ENCODE assay signal across 15 cellular contexts in genomic region chr5:125257057-125257970, GRCh38.
DNase-seq lines count a peak whose midpoint lies in the region; ATAC-seq and TF ChIP-seq lines count a peak whose summit lies in the region.
"Had no signal": no experiment of that assay in that cellular context is flagged by ENCODE, and none has a peak within 500 bp of the region (broad histone marks: within the 10 kb centered on the region; RNA-seq: fewer than 3 reads in every experiment).

No MANE protein-coding gene starts in this region.

- H3K4me2 ChIP-seq in neural cell (ENCODE audit: low read length): peak overlapping the region; percentile 32

- no peak overlapping the region for H2AFZ ChIP-seq in neural cell (ENCODE audit: low read depth, low read length)

- no peak for TF ChIP-seq CTCF in neural cell (IDR thresholded peaks at IDR 0.05; ENCODE audit: poor library complexity, severe bottlenecking)

- no peaks in the 10 kb centered on the region for H4K20me1 ChIP-seq in neural cell (ENCODE audit: insufficient read depth)

- DNase-seq in DMS153 (lab: John Stamatoyannopoulos, UW) (peak; percentile 29), DMS153 treated with DMSO at 0.1 percent for 48 hours (lab: John Stamatoyannopoulos, UW; ENCODE audit: unreplicated experiment) (no peak), NCI-H345 treated with DMSO at 0.1 percent for 48 hours (lab: John Stamatoyannopoulos, UW; ENCODE audit: unreplicated experiment) (peak; percentile 4)
- DNase-seq: 8988T; activated CD8-positive, alpha-beta T cell treated with anti-CD3 and anti-CD28 coated beads, Interleukin-2, amount 10 ng/mL, durations not matched to agents 7 days and 5 days; Calu3; cortex of kidney; NCI-H526; posterior cingulate gyrus; T-helper 17 cell had no signal

- peak; percentile 96 for TF ChIP-seq EP300 in neural cell (conservative IDR thresholded peaks at IDR 0.05; ENCODE audit: poor library complexity, severe bottlenecking)

- TF ChIP-seq RAD21 in neural cell (conservative IDR thresholded peaks at IDR 0.05): peak; percentile 44

- H3K9ac ChIP-seq in neural cell (ENCODE audit: low read length): peak overlapping the region; percentile 51

- H3K4me3 ChIP-seq in neural cell (ENCODE audit: low read length): peak overlapping the region; percentile 42

- no peaks in the 10 kb centered on the region for H3K9me3 ChIP-seq in neural cell (ENCODE audit: low read length)

- no peaks in the 10 kb centered on the region for H3F3A ChIP-seq in neural cell (ENCODE audit: insufficient read depth, low read length, poor library complexity, severe bottlenecking)

- ATAC-seq in esophagus mucosa (peak; percentile 56), HG03196 (IDR thresholded peaks at IDR 0.05; ENCODE audit: unreplicated experiment) (no peak), HG03439 (IDR thresholded peaks at IDR 0.05; ENCODE audit: unreplicated experiment) (no peak), GM19035 (IDR thresholded peaks at IDR 0.05; ENCODE audit: unreplicated experiment) (no peak)
- ATAC-seq: activated CD8-positive, alpha-beta T cell treated with anti-CD3 and anti-CD28 coated beads, Interleukin-2, amount 10 ng/mL, durations not matched to agents 7 days and 5 days; T-helper 17 cell had no signal

- H3K9me2 ChIP-seq in neural cell (ENCODE audit: insufficient read depth, low read length): no peaks in the 10 kb centered on the region

- peak overlapping the region; percentile 83 for H3K27ac ChIP-seq in neural cell (ENCODE audit: low read length)

- no peaks in the 10 kb centered on the region for H3K27me3 ChIP-seq in neural cell (ENCODE audit: insufficient read depth, low read depth, low read length)

- no peaks in the 10 kb centered on the region for H3K79me2 ChIP-seq in neural cell (replicated peaks; ENCODE audit: insufficient read depth, low read length)

- no peaks in the 10 kb centered on the region for H3K36me3 ChIP-seq in neural cell (ENCODE audit: insufficient read depth, low read length)

TF ChIP-seq in neural cell, 6 proteins besides CTCF, POLR2A, EP300 and RAD21:
- TF ChIP-seq, protein P1, sequence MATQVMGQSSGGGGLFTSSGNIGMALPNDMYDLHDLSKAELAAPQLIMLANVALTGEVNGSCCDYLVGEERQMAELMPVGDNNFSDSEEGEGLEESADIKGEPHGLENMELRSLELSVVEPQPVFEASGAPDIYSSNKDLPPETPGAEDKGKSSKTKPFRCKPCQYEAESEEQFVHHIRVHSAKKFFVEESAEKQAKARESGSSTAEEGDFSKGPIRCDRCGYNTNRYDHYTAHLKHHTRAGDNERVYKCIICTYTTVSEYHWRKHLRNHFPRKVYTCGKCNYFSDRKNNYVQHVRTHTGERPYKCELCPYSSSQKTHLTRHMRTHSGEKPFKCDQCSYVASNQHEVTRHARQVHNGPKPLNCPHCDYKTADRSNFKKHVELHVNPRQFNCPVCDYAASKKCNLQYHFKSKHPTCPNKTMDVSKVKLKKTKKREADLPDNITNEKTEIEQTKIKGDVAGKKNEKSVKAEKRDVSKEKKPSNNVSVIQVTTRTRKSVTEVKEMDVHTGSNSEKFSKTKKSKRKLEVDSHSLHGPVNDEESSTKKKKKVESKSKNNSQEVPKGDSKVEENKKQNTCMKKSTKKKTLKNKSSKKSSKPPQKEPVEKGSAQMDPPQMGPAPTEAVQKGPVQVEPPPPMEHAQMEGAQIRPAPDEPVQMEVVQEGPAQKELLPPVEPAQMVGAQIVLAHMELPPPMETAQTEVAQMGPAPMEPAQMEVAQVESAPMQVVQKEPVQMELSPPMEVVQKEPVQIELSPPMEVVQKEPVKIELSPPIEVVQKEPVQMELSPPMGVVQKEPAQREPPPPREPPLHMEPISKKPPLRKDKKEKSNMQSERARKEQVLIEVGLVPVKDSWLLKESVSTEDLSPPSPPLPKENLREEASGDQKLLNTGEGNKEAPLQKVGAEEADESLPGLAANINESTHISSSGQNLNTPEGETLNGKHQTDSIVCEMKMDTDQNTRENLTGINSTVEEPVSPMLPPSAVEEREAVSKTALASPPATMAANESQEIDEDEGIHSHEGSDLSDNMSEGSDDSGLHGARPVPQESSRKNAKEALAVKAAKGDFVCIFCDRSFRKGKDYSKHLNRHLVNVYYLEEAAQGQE (IDR thresholded peaks at IDR 0.05; ENCODE audit: borderline replicate concordance): peak; percentile 34
- TF ChIP-seq EZH2 (IDR thresholded peaks at IDR 0.05; ENCODE audit: borderline replicate concordance, insufficient read depth, low read length, poor library complexity, severe bottlenecking) (no peak), MXI1 (conservative IDR thresholded peaks at IDR 0.05; ENCODE audit: poor library complexity, severe bottlenecking) (no peak), POLR2AphosphoS5 (IDR thresholded peaks at IDR 0.05) (peak; percentile 85), SMC3 (conservative IDR thresholded peaks at IDR 0.05; ENCODE audit: poor library complexity) (peak; percentile 42), TAF1 (IDR thresholded peaks at IDR 0.05; ENCODE audit: low read depth) (no peak)
